ENCODE assay signal across 11 cellular contexts in genomic region chr11:88813233-88813915, GRCh38.
A peak's percentile ranks its signal among the peaks of the same experiment; 100 is the strongest.
DNase-seq lines count a peak whose midpoint lies in the region; ATAC-seq and TF ChIP-seq lines count a peak whose summit lies in the region.
"Had no signal": no experiment of that assay in that cellular context is flagged by ENCODE, and none has a peak within 500 bp of the region (broad histone marks: within the 10 kb centered on the region; RNA-seq: fewer than 3 reads in every experiment).

No MANE protein-coding gene starts in this region.

- H3K18ac ChIP-seq in H9 (ENCODE audit: insufficient read length, low read depth, low read length) = no peak overlapping the region

- H3K4me3 ChIP-seq in GM06990 (replicated peaks; ENCODE audit: low read depth, low read length) (no peak overlapping the region), GM23338 (no peak overlapping the region), WERI-Rb-1 (ENCODE audit: low read depth, low read length) (no peak overlapping the region)

- H3K9ac ChIP-seq in H9 (ENCODE audit: extremely low read depth, insufficient read length, low read length) = no peak overlapping the region

- H3K4me1 ChIP-seq in GM23338 (ENCODE audit: insufficient read depth) (no peaks in the 10 kb centered on the region), H9 (ENCODE audit: insufficient read depth, low read length) (no peaks in the 10 kb centered on the region)

- H3K4me1 Mint-ChIP-seq in GM23338 (peaks cover 22% of the 10 kb centered on the region; the same call in 2 of the 3 replicates), H9 (peaks cover 12 to 21% of the 10 kb centered on the region in 2 experiments)

- H3K56ac ChIP-seq in H9 (ENCODE audit: insufficient read length, low read depth, low read length) = no peak overlapping the region

- no peak overlapping the region for H3K27ac ChIP-seq in GM23338 (ENCODE audit: low read depth)
- H3K27ac ChIP-seq in WERI-Rb-1 = no peak overlapping the region
- H3K27ac ChIP-seq in H9 (ENCODE audit: insufficient read length, low read depth, low read length) = no peak overlapping the region

- H3K4me2 ChIP-seq in GM23338 (no peak overlapping the region), H9 (ENCODE audit: insufficient read depth, insufficient read length, low read length) (no peak overlapping the region)

- H2BK15ac ChIP-seq in H9 (ENCODE audit: low read depth, low read length) = no peak overlapping the region

- H2BK120ac ChIP-seq in H9 (ENCODE audit: low read depth, low read length, poor library complexity, severe bottlenecking) = no peak overlapping the region

- no peak overlapping the region for H4K5ac ChIP-seq in H9 (ENCODE audit: insufficient read length, low read depth, low read length)

- H3K9me3 Mint-ChIP-seq in GM23338 (no peaks in the 10 kb centered on the region; the same call in 2 of the 3 replicates), H9 (peaks cover 0 to 6% of the 10 kb centered on the region in 2 experiments; a peak in 1 of 5 replicates)
- H3K9me3 Mint-ChIP-seq: activated naive CD4-positive, alpha-beta T cell treated with anti-CD3 and anti-CD28 coated beads, Interleukin-2, amount 50 U/mL, for 24 hours had no signal

- no peak overlapping the region for H2BK12ac ChIP-seq in H9 (ENCODE audit: insufficient read length, low read depth, low read length)

- H3F3A ChIP-seq in GM23338 (replicated peaks; ENCODE audit: low read depth) = no peaks in the 10 kb centered on the region

- ATAC-seq in GM18909 (IDR thresholded peaks at IDR 0.05; ENCODE audit: poor library complexity, unreplicated experiment) (peak; percentile 88), GM23338 (peak; percentile 69), HG03280 (IDR thresholded peaks at IDR 0.05; ENCODE audit: unreplicated experiment) (peak; percentile 79)
- ATAC-seq: sciatic nerve had no signal

- no peak overlapping the region for H2AK5ac ChIP-seq in H9 (ENCODE audit: insufficient read length, low read length)

- H3K4me3 Mint-ChIP-seq in GM23338 = no peak overlapping the region
- no peak overlapping the region for H3K4me3 Mint-ChIP-seq in H9

- WGBS in H9 (ENCODE audit: extremely low coverage, insufficient read length, low lambda C conversion rate) = no CpG with 5 or more reads among the region's 1 CpG

- H3K9me2 ChIP-seq in GM23338 (ENCODE audit: insufficient read depth) = no peaks in the 10 kb centered on the region

- no peaks in the 10 kb centered on the region for H3K23me2 ChIP-seq in H9 (ENCODE audit: insufficient read length, low read depth, low read length, poor library complexity, severe bottlenecking)

- no peak overlapping the region for H4K8ac ChIP-seq in H9 (replicated peaks; ENCODE audit: insufficient read length, low read depth, low read length)

- no peaks in the 10 kb centered on the region for H3K79me2 ChIP-seq in GM23338 (replicated peaks; ENCODE audit: insufficient read depth)
- H3K79me2 ChIP-seq in H9 (ENCODE audit: insufficient read depth, low read length) = no peaks in the 10 kb centered on the region

- H3K27ac Mint-ChIP-seq in GM23338 (peak overlapping the region; percentile 43), H9 (no peak overlapping the region; a peak in 2 of 7 replicates)
- H3K27ac Mint-ChIP-seq: activated naive CD4-positive, alpha-beta T cell treated with anti-CD3 and anti-CD28 coated beads, Interleukin-2, amount 50 U/mL, for 24 hours had no signal

- H3K27me3 Mint-ChIP-seq in GM23338 (ENCODE audit: insufficient read depth, low read depth, poor library complexity) (peaks cover 2% of the 10 kb centered on the region), H9 (ENCODE audit: low read depth) (no peaks in the 10 kb centered on the region)
- H3K27me3 Mint-ChIP-seq: activated naive CD4-positive, alpha-beta T cell treated with anti-CD3 and anti-CD28 coated beads, Interleukin-2, amount 50 U/mL, for 24 hours had no signal

- no peak overlapping the region for H3K4ac ChIP-seq in H9 (ENCODE audit: low read depth, low read length)

- no peak overlapping the region for H4K91ac ChIP-seq in H9 (ENCODE audit: insufficient read length, low read depth, low read length)

- H3K23ac ChIP-seq in H9 (ENCODE audit: insufficient read length, low read depth, low read length) = no peak overlapping the region

- no peak overlapping the region for H2BK20ac ChIP-seq in H9 (ENCODE audit: low read depth, low read length, poor library complexity, severe bottlenecking)

- H3K14ac ChIP-seq in H9 (ENCODE audit: insufficient read depth, low read length) = no peak overlapping the region

- DNase-seq in GM06990 (ENCODE audit: extremely low read depth, insufficient read length) (peak; percentile 21), GM23338 (ENCODE audit: low spot score) (peak; percentile 22), WERI-Rb-1 (no peak), H9 (no peak), NCI-H1436 treated with DMSO at 0.1 percent for 48 hours (lab: John Stamatoyannopoulos, UW) (no peak)
- no peak for DNase-seq in central memory CD4-positive, alpha-beta T cell
- DNase-seq: effector CD4-positive, alpha-beta T cell had no signal

- TF ChIP-seq CTCF in GM06990 (IDR thresholded peaks at IDR 0.05; ENCODE audit: insufficient read depth, low read length, poor library complexity, severe bottlenecking) (no peak), GM23338 (conservative IDR thresholded peaks at IDR 0.05; ENCODE audit: low read depth in 2 of 2) (no peak), WERI-Rb-1 (IDR thresholded peaks at IDR 0.05; ENCODE audit: low read depth, low read length) (no peak), H9 (conservative IDR thresholded peaks at IDR 0.05) (no peak)

- H3K27me3 ChIP-seq in GM06990 (replicated peaks; ENCODE audit: control insufficient read depth, insufficient read depth, low read length) (no peaks in the 10 kb centered on the region), GM23338 (ENCODE audit: insufficient read depth) (no peaks in the 10 kb centered on the region), WERI-Rb-1 (ENCODE audit: insufficient read depth, low read depth, severe bottlenecking) (no peaks in the 10 kb centered on the region), H9 (ENCODE audit: insufficient read depth, low read length) (no peaks in the 10 kb centered on the region)

- H3K36me3 Mint-ChIP-seq in GM23338 (ENCODE audit: low read depth) (no peaks in the 10 kb centered on the region), H9 (ENCODE audit: insufficient read depth in 1 of 3, low read depth in 3 of 3) (no peaks in the 10 kb centered on the region)

- H4K20me1 ChIP-seq in GM23338 (replicated peaks; ENCODE audit: insufficient read depth) (no peaks in the 10 kb centered on the region), H9 (ENCODE audit: control insufficient read depth, insufficient read depth, insufficient read length) (no peaks in the 10 kb centered on the region)

- no peaks in the 10 kb centered on the region for H3K36me3 ChIP-seq in GM06990 (ENCODE audit: control insufficient read depth, insufficient read depth, low read length)
- H3K36me3 ChIP-seq in GM23338 (ENCODE audit: insufficient read depth) = no peaks in the 10 kb centered on the region
- H3K36me3 ChIP-seq in WERI-Rb-1 = no peaks in the 10 kb centered on the region

- no peaks in the 10 kb centered on the region for H3K79me1 ChIP-seq in H9 (ENCODE audit: insufficient read depth, low read depth, low read length, poor library complexity, severe bottlenecking)

- H3K9me3 ChIP-seq in WERI-Rb-1 (ENCODE audit: severe bottlenecking) (no peaks in the 10 kb centered on the region), H9 (ENCODE audit: control insufficient read depth, low read depth, low read length) (no peaks in the 10 kb centered on the region)

- H2BK5ac ChIP-seq in H9 (ENCODE audit: insufficient read length, low read length) = no peak overlapping the region

- no peak overlapping the region for H3T11ph ChIP-seq in H9 (ENCODE audit: low read length)

- H2AFZ ChIP-seq in GM23338 (no peak overlapping the region), H9 (ENCODE audit: low read length) (no peak overlapping the region)

TF ChIP-seq in GM23338, 12 proteins besides CTCF, POLR2A, EP300 and RAD21:
- TF ChIP-seq EZH2phosphoT487 (IDR thresholded peaks at IDR 0.05; ENCODE audit: unreplicated experiment) = no peak
TF ChIP-seq in GM23338: peak in this region for 0.

Comparison
In these comparisons a context has a peak if more than half of its experiments do, and no peak if none do; other contexts are left out.
1. DNase-seq: peak in GM06990 (single experiment) and GM23338 (single experiment); none in WERI-Rb-1 (single experiment), H9 (single experiment), central memory CD4-positive, alpha-beta T cell (single experiment) and NCI-H1436 treated with DMSO at 0.1 percent for 48 hours (single experiment).
2. Peak in every context shown above with its lines, with median percentiles within 50 percentile points of each other: ATAC-seq.